ENCODE assay signal across 1 cellular context in the genomic region with DNA sequence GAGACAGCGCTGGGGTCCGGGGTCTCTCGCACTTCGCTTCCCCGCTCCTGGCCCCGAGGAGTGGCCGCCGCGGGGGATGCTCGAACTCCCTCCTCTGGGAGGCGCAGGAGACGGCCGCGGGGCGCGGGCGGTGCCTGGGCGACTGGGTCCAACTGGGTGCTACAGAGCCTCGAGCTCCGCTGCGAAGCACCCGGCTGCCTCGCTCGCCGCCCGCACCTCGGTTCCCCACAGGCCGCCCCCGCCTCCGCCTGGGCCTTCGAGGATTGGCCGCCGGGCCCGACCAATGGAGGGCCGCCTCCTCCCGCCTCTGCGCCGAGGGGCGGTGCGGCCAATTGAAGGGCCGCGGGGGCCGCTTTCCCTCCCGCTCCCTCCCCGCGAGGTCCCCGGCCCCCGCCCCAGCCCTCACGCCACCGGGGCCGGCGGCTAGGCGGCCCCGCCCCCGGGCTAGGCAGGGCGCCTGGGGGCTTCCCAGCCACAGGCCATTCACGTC.
A peak's percentile ranks its signal among the peaks of the same experiment; 100 is the strongest.
TF ChIP-seq lines count a peak whose summit lies in the region.

A gene (minus strand): TSS at position 196 of the 490 bp plus-strand sequence. CDS start 216 bp downstream, outside the sequence.

TF ChIP-seq in WTC11, 78 proteins besides CTCF, POLR2A, EP300 and RAD21 (continued from another document and continues in another):
- TF ChIP-seq, protein P1, sequence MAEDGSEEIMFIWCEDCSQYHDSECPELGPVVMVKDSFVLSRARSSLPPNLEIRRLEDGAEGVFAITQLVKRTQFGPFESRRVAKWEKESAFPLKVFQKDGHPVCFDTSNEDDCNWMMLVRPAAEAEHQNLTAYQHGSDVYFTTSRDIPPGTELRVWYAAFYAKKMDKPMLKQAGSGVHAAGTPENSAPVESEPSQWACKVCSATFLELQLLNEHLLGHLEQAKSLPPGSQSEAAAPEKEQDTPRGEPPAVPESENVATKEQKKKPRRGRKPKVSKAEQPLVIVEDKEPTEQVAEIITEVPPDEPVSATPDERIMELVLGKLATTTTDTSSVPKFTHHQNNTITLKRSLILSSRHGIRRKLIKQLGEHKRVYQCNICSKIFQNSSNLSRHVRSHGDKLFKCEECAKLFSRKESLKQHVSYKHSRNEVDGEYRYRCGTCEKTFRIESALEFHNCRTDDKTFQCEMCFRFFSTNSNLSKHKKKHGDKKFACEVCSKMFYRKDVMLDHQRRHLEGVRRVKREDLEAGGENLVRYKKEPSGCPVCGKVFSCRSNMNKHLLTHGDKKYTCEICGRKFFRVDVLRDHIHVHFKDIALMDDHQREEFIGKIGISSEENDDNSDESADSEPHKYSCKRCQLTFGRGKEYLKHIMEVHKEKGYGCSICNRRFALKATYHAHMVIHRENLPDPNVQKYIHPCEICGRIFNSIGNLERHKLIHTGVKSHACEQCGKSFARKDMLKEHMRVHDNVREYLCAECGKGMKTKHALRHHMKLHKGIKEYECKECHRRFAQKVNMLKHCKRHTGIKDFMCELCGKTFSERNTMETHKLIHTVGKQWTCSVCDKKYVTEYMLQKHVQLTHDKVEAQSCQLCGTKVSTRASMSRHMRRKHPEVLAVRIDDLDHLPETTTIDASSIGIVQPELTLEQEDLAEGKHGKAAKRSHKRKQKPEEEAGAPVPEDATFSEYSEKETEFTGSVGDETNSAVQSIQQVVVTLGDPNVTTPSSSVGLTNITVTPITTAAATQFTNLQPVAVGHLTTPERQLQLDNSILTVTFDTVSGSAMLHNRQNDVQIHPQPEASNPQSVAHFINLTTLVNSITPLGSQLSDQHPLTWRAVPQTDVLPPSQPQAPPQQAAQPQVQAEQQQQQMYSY (CRISPR knock-in tag; IDR thresholded peaks at IDR 0.05), result no peak
- no peak for TF ChIP-seq NR1H2 (CRISPR knock-in tag; IDR thresholded peaks at IDR 0.05)
- TF ChIP-seq, protein P2, sequence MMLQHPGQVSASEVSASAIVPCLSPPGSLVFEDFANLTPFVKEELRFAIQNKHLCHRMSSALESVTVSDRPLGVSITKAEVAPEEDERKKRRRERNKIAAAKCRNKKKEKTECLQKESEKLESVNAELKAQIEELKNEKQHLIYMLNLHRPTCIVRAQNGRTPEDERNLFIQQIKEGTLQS (CRISPR knock-in tag; conservative IDR thresholded peaks at IDR 0.05), result no peak
- TF ChIP-seq SP1 (CRISPR knock-in tag; conservative IDR thresholded peaks at IDR 0.05), result peak; percentile 67
- peak; percentile 75 for TF ChIP-seq JUN (CRISPR knock-in tag; IDR thresholded peaks at IDR 0.05)
- TF ChIP-seq KAT7 (CRISPR knock-in tag; IDR thresholded peaks at IDR 0.05; ENCODE audit: borderline replicate concordance), result no peak
- TF ChIP-seq GTF2I (CRISPR knock-in tag; conservative IDR thresholded peaks at IDR 0.05), result no peak
- TF ChIP-seq, protein P3, sequence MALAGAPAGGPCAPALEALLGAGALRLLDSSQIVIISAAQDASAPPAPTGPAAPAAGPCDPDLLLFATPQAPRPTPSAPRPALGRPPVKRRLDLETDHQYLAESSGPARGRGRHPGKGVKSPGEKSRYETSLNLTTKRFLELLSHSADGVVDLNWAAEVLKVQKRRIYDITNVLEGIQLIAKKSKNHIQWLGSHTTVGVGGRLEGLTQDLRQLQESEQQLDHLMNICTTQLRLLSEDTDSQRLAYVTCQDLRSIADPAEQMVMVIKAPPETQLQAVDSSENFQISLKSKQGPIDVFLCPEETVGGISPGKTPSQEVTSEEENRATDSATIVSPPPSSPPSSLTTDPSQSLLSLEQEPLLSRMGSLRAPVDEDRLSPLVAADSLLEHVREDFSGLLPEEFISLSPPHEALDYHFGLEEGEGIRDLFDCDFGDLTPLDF (CRISPR knock-in tag; IDR thresholded peaks at IDR 0.05), result no peak
- TF ChIP-seq, protein P4, sequence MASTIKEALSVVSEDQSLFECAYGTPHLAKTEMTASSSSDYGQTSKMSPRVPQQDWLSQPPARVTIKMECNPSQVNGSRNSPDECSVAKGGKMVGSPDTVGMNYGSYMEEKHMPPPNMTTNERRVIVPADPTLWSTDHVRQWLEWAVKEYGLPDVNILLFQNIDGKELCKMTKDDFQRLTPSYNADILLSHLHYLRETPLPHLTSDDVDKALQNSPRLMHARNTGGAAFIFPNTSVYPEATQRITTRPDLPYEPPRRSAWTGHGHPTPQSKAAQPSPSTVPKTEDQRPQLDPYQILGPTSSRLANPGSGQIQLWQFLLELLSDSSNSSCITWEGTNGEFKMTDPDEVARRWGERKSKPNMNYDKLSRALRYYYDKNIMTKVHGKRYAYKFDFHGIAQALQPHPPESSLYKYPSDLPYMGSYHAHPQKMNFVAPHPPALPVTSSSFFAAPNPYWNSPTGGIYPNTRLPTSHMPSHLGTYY (CRISPR knock-in tag; IDR thresholded peaks at IDR 0.05), result no peak
- TF ChIP-seq NR3C1 (CRISPR knock-in tag; conservative IDR thresholded peaks at IDR 0.05; ENCODE audit: low read depth), result 0 out of 2 replicates have a peak, but pooled peaks have one; percentile 77
- no peak for TF ChIP-seq PRRX2 (CRISPR knock-in tag; IDR thresholded peaks at IDR 0.05)
- TF ChIP-seq, protein P5, sequence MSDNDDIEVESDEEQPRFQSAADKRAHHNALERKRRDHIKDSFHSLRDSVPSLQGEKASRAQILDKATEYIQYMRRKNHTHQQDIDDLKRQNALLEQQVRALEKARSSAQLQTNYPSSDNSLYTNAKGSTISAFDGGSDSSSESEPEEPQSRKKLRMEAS (CRISPR knock-in tag; IDR thresholded peaks at IDR 0.05), result peak; percentile 76
- no peak for TF ChIP-seq ZNF121 (CRISPR knock-in tag; IDR thresholded peaks at IDR 0.05)
- no peak; the same call in 1 of the 2 replicates for TF ChIP-seq GABPB1 (CRISPR knock-in tag; IDR thresholded peaks at IDR 0.05)
- TF ChIP-seq RELA (CRISPR knock-in tag; IDR thresholded peaks at IDR 0.05; ENCODE audit: borderline replicate concordance), result no peak
- no peak for TF ChIP-seq NFATC4 (CRISPR knock-in tag; IDR thresholded peaks at IDR 0.05)
- TF ChIP-seq NFYB (CRISPR knock-in tag; conservative IDR thresholded peaks at IDR 0.05; ENCODE audit: low read depth), result peak; percentile 45
- no peak for TF ChIP-seq ESRRA (CRISPR knock-in tag; IDR thresholded peaks at IDR 0.05; ENCODE audit: borderline replicate concordance)
- TF ChIP-seq ZNF671 (CRISPR knock-in tag; IDR thresholded peaks at IDR 0.05), result no peak
- TF ChIP-seq ZNF396 (CRISPR knock-in tag; IDR thresholded peaks at IDR 0.05; ENCODE audit: borderline replicate concordance), result no peak
- TF ChIP-seq, protein P6, sequence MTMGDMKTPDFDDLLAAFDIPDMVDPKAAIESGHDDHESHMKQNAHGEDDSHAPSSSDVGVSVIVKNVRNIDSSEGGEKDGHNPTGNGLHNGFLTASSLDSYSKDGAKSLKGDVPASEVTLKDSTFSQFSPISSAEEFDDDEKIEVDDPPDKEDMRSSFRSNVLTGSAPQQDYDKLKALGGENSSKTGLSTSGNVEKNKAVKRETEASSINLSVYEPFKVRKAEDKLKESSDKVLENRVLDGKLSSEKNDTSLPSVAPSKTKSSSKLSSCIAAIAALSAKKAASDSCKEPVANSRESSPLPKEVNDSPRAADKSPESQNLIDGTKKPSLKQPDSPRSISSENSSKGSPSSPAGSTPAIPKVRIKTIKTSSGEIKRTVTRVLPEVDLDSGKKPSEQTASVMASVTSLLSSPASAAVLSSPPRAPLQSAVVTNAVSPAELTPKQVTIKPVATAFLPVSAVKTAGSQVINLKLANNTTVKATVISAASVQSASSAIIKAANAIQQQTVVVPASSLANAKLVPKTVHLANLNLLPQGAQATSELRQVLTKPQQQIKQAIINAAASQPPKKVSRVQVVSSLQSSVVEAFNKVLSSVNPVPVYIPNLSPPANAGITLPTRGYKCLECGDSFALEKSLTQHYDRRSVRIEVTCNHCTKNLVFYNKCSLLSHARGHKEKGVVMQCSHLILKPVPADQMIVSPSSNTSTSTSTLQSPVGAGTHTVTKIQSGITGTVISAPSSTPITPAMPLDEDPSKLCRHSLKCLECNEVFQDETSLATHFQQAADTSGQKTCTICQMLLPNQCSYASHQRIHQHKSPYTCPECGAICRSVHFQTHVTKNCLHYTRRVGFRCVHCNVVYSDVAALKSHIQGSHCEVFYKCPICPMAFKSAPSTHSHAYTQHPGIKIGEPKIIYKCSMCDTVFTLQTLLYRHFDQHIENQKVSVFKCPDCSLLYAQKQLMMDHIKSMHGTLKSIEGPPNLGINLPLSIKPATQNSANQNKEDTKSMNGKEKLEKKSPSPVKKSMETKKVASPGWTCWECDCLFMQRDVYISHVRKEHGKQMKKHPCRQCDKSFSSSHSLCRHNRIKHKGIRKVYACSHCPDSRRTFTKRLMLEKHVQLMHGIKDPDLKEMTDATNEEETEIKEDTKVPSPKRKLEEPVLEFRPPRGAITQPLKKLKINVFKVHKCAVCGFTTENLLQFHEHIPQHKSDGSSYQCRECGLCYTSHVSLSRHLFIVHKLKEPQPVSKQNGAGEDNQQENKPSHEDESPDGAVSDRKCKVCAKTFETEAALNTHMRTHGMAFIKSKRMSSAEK (CRISPR knock-in tag; IDR thresholded peaks at IDR 0.05; ENCODE audit: borderline replicate concordance), result no peak
- TF ChIP-seq TEAD4 (CRISPR knock-in tag; IDR thresholded peaks at IDR 0.05), result 0 out of 2 replicates have a peak, but pooled peaks have one; percentile 47
- TF ChIP-seq, protein P7, sequence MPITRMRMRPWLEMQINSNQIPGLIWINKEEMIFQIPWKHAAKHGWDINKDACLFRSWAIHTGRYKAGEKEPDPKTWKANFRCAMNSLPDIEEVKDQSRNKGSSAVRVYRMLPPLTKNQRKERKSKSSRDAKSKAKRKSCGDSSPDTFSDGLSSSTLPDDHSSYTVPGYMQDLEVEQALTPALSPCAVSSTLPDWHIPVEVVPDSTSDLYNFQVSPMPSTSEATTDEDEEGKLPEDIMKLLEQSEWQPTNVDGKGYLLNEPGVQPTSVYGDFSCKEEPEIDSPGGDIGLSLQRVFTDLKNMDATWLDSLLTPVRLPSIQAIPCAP (CRISPR knock-in tag; IDR thresholded peaks at IDR 0.05), result no peak; the same call in 1 of the 2 replicates
- no peak; the same call in none of the 2 replicates for TF ChIP-seq FOXP1 (CRISPR knock-in tag; IDR thresholded peaks at IDR 0.05; ENCODE audit: borderline replicate concordance)
- TF ChIP-seq, protein P8, sequence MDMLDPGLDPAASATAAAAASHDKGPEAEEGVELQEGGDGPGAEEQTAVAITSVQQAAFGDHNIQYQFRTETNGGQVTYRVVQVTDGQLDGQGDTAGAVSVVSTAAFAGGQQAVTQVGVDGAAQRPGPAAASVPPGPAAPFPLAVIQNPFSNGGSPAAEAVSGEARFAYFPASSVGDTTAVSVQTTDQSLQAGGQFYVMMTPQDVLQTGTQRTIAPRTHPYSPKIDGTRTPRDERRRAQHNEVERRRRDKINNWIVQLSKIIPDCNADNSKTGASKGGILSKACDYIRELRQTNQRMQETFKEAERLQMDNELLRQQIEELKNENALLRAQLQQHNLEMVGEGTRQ (CRISPR knock-in tag; IDR thresholded peaks at IDR 0.05), result no peak; the same call in 1 of the 2 replicates
- no peak for TF ChIP-seq ATF1 (CRISPR knock-in tag; IDR thresholded peaks at IDR 0.05)
- TF ChIP-seq, protein P9, sequence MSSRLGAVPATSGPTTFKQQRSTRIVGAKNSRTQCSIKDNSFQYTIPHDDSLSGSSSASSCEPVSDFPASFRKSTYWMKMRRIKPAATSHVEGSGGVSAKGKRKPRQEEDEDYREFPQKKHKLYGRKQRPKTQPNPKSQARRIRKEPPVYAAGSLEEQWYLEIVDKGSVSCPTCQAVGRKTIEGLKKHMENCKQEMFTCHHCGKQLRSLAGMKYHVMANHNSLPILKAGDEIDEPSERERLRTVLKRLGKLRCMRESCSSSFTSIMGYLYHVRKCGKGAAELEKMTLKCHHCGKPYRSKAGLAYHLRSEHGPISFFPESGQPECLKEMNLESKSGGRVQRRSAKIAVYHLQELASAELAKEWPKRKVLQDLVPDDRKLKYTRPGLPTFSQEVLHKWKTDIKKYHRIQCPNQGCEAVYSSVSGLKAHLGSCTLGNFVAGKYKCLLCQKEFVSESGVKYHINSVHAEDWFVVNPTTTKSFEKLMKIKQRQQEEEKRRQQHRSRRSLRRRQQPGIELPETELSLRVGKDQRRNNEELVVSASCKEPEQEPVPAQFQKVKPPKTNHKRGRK (CRISPR knock-in tag; IDR thresholded peaks at IDR 0.05; ENCODE audit: borderline replicate concordance), result no peak
- no peak for TF ChIP-seq ETV6 (CRISPR knock-in tag; IDR thresholded peaks at IDR 0.05)
- TF ChIP-seq ZNF138 (CRISPR knock-in tag; conservative IDR thresholded peaks at IDR 0.05), result no peak
- TF ChIP-seq, protein P10, sequence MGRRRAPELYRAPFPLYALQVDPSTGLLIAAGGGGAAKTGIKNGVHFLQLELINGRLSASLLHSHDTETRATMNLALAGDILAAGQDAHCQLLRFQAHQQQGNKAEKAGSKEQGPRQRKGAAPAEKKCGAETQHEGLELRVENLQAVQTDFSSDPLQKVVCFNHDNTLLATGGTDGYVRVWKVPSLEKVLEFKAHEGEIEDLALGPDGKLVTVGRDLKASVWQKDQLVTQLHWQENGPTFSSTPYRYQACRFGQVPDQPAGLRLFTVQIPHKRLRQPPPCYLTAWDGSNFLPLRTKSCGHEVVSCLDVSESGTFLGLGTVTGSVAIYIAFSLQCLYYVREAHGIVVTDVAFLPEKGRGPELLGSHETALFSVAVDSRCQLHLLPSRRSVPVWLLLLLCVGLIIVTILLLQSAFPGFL (CRISPR knock-in tag; IDR thresholded peaks at IDR 0.05; ENCODE audit: borderline replicate concordance), result no peak; the same call in 1 of the 2 replicates
- TF ChIP-seq, protein P11, sequence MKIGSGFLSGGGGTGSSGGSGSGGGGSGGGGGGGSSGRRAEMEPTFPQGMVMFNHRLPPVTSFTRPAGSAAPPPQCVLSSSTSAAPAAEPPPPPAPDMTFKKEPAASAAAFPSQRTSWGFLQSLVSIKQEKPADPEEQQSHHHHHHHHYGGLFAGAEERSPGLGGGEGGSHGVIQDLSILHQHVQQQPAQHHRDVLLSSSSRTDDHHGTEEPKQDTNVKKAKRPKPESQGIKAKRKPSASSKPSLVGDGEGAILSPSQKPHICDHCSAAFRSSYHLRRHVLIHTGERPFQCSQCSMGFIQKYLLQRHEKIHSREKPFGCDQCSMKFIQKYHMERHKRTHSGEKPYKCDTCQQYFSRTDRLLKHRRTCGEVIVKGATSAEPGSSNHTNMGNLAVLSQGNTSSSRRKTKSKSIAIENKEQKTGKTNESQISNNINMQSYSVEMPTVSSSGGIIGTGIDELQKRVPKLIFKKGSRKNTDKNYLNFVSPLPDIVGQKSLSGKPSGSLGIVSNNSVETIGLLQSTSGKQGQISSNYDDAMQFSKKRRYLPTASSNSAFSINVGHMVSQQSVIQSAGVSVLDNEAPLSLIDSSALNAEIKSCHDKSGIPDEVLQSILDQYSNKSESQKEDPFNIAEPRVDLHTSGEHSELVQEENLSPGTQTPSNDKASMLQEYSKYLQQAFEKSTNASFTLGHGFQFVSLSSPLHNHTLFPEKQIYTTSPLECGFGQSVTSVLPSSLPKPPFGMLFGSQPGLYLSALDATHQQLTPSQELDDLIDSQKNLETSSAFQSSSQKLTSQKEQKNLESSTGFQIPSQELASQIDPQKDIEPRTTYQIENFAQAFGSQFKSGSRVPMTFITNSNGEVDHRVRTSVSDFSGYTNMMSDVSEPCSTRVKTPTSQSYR (CRISPR knock-in tag; IDR thresholded peaks at IDR 0.05), result peak; percentile 72
- TF ChIP-seq SOX15 (CRISPR knock-in tag; IDR thresholded peaks at IDR 0.05), result no peak
- TF ChIP-seq SMAD4 (CRISPR knock-in tag; IDR thresholded peaks at IDR 0.05), result no peak
- no peak for TF ChIP-seq RORB (CRISPR knock-in tag; IDR thresholded peaks at IDR 0.05)
- TF ChIP-seq SMAD3 (CRISPR knock-in tag; IDR thresholded peaks at IDR 0.05; ENCODE audit: borderline replicate concordance), result peak; percentile 67; the same call in 1 of the 2 replicates
- TF ChIP-seq, protein P12, sequence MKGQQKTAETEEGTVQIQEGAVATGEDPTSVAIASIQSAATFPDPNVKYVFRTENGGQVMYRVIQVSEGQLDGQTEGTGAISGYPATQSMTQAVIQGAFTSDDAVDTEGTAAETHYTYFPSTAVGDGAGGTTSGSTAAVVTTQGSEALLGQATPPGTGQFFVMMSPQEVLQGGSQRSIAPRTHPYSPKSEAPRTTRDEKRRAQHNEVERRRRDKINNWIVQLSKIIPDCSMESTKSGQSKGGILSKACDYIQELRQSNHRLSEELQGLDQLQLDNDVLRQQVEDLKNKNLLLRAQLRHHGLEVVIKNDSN (CRISPR knock-in tag; IDR thresholded peaks at IDR 0.05), result peak; percentile 63
- TF ChIP-seq TCF7 (CRISPR knock-in tag; IDR thresholded peaks at IDR 0.05; ENCODE audit: low read depth), result no peak
